In genomic region chr13:19154843-19155242, GRCh38 we compare ENCODE assay signal across 31 cellular contexts. TPM values are rescaled to one million over a fixed set of nuclear protein-coding genes. Genes with fewer than 3 reads are reported as not detected.
"Had no signal": no experiment of that assay in that cellular context is flagged by ENCODE, and none has a peak within 500 bp of the region (broad histone marks: within the 10 kb centered on the region; RNA-seq: fewer than 3 reads in every experiment).

No MANE protein-coding gene starts in this region.

- H3K4me1 ChIP-seq: colonic mucosa, esophagus squamous epithelium, gastrocnemius medialis had no signal

- H3K27me3 ChIP-seq: colonic mucosa, esophagus squamous epithelium, gastrocnemius medialis, heart right ventricle, left lung had no signal

- H3K4me3 ChIP-seq: colonic mucosa, esophagus squamous epithelium, gastrocnemius medialis, heart right ventricle, left lung, lower lobe of right lung, mucosa of descending colon had no signal

- FAIRE-seq: endometrium, islet of Langerhans, keratinocyte had no signal

- H3K27ac ChIP-seq: colonic mucosa, epithelial cell of prostate, esophagus squamous epithelium, gastrocnemius medialis, heart right ventricle, left lung, lower lobe of right lung had no signal

- DNase-seq: colonic mucosa; cortex of kidney; effector CD8-positive, alpha-beta T cell; effector memory CD8-positive, alpha-beta T cell; endodermal cell; erythroblast; esophagus squamous epithelium; foreskin fibroblast; foreskin melanocyte; gastrocnemius medialis; glutamatergic neuron; heart right ventricle; hippocampal formation; left cardiac atrium; left lung; left ventricle myocardium superior; lower lobe of right lung; mesenchymal stem cell; mucosa of descending colon; naive B cell had no signal

- H3K36me3 ChIP-seq: colonic mucosa, esophagus squamous epithelium, gastrocnemius medialis, heart right ventricle, left lung, lower lobe of right lung had no signal

- ATAC-seq: effector memory CD8-positive, alpha-beta T cell; esophagus mucosa; gastrocnemius medialis; heart right ventricle; left cardiac atrium; left ventricle myocardium superior; lower lobe of right lung; mucosa of descending colon had no signal

- H3K9me3 ChIP-seq: colonic mucosa, gastrocnemius medialis, lower lobe of right lung had no signal

RNA-seq across cellular contexts. Expression of gene TUBA3C, which starts 26.8 kb away (rescaled TPM):
- total RNA-seq: colonic mucosa, dermis microvascular lymphatic vessel endothelial cell, endodermal cell, esophagus mucosa, esophagus squamous epithelium, gastrocnemius medialis, glomerular endothelial cell, kidney epithelial cell, left cardiac atrium, left lung, left ventricle myocardium superior, lower leg skin, lower lobe of right lung, lung microvascular endothelial cell, mucosa of descending colon, myocyte had no signal
- polyA plus RNA-seq: keratinocyte had no signal
